24 cellular contexts compared by ENCODE assay signal in the genomic region with DNA sequence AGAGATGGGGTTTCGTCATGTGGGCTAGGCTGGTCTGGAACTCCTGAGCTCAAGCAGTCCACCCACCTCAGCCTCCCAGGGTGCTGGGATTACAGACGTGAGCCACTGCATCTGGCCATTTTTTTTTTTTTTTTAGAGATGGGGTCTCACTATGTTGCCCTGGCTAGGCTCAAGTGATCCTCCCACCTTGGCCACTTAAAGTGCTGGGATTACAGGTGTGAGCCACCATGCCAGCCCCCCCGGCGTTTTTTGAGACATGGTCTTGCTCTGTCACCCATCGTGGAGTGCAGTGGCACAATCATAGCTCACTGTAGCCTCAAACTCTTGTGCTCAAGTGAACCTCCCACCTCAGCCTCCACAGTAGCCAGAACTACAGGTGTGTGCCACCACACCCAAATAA. TPM values are rescaled to one million over a fixed set of nuclear protein-coding genes. Genes with fewer than 3 reads are reported as not detected.
A peak's percentile ranks its signal among the peaks of the same experiment; 100 is the strongest.
DNase-seq lines count a peak whose midpoint lies in the region; ATAC-seq and TF ChIP-seq lines count a peak whose summit lies in the region.
"Had no signal": no experiment of that assay in that cellular context is flagged by ENCODE, and none has a peak within 500 bp of the region (broad histone marks: within the 10 kb centered on the region; RNA-seq: fewer than 3 reads in every experiment).

No MANE protein-coding gene starts in this region.

- WGBS in heart left ventricle, 4 donors, result 91 to 95% (median 93%) methylated on average over 5 of the region's 5 CpGs

- H3K27ac ChIP-seq in right atrium auricular region (no peak overlapping the region), heart left ventricle (no peak overlapping the region)
- H3K27ac ChIP-seq: 22Rv1; BLaER1 treated with 17β-estradiol and CSF1 and Interleukin-3, amounts not matched to agents 10 nM and 100 nM had no signal

- TF ChIP-seq POLR2A in heart left ventricle (IDR thresholded peaks at IDR 0.05), result no peak

- peak; percentile 26 for DNase-seq in activated CD8-positive, alpha-beta memory T cell treated with anti-CD3 and anti-CD28 coated beads for 24 hours
- DNase-seq in activated CD8-positive, alpha-beta memory T cell treated with anti-CD3 and anti-CD28 coated beads, Interleukin-2, amount 50 U/mL, for 48 hours, result no peak
- DNase-seq in right atrium auricular region (ENCODE audit: low spot score), result peak; percentile 47
- no peak for DNase-seq in heart left ventricle
- peak; percentile 51 for DNase-seq in mesenteric fat pad (ENCODE audit: low spot score)
- DNase-seq in AG20443 (ENCODE audit: low spot score), result no peak
- no peak for DNase-seq in HuH-7 (ENCODE audit: low spot score)
- DNase-seq: AML-193; BE2C; CD4-positive, alpha-beta T cell; CD8-positive, alpha-beta memory T cell; DMS 273 treated with DMSO at 0.1 percent for 48 hours; DMS79; EL; GDM1; H9; HFFc6 had no signal

- TF ChIP-seq CTCF in right atrium auricular region (IDR thresholded peaks at IDR 0.05), result no peak
- TF ChIP-seq CTCF in heart left ventricle (IDR thresholded peaks at IDR 0.05), result no peak

- ATAC-seq in heart left ventricle, result no peak
- ATAC-seq in GM19463 (IDR thresholded peaks at IDR 0.05; ENCODE audit: unreplicated experiment), result no peak
- ATAC-seq: GM12878, GM23338, HCT116 had no signal

- H3K4me1 ChIP-seq in right atrium auricular region (no peaks in the 10 kb centered on the region), heart left ventricle (no peaks in the 10 kb centered on the region)
- H3K4me1 ChIP-seq: BE2C had no signal

- no peak overlapping the region for H3K4me3 ChIP-seq in right atrium auricular region
- H3K4me3 ChIP-seq in heart left ventricle, result no peak overlapping the region
- H3K4me3 ChIP-seq: BLaER1 treated with 17β-estradiol and CSF1 and Interleukin-3, amounts not matched to agents 10 nM and 100 nM; GM12878; GM23338 had no signal

- intact Hi-C loops in heart left ventricle (cut with DNase I), result no loop called here

- H3K27me3 ChIP-seq in right atrium auricular region (no peaks in the 10 kb centered on the region), heart left ventricle (no peaks in the 10 kb centered on the region)
- H3K27me3 ChIP-seq: BE2C; BLaER1 treated with 17β-estradiol and CSF1 and Interleukin-3, amounts not matched to agents 10 nM and 100 nM had no signal

- H3K36me3 ChIP-seq in right atrium auricular region (no peaks in the 10 kb centered on the region), heart left ventricle (no peaks in the 10 kb centered on the region)
- H3K36me3 ChIP-seq: BE2C; BLaER1 treated with 17β-estradiol and CSF1 and Interleukin-3, amounts not matched to agents 10 nM and 100 nM had no signal

- H3K9me3 ChIP-seq in right atrium auricular region (no peaks in the 10 kb centered on the region), heart left ventricle (no peaks in the 10 kb centered on the region)
- H3K9me3 ChIP-seq: BE2C; BLaER1 treated with 17β-estradiol and CSF1 and Interleukin-3, amounts not matched to agents 10 nM and 100 nM had no signal

RNA-seq across cellular contexts. Expression of a gene that starts 16.5 kb away (rescaled TPM):
- total RNA-seq in right atrium auricular region (10 to 100 TPM; 16.5 to 23.4 TPM), heart left ventricle (10 to 100 TPM; 10.9 to 29.5 (median 12.6) TPM), mesenteric fat pad (19.2 TPM)
- polyA plus RNA-seq in heart left ventricle, result 10 to 100 TPM; 17.2 to 18.8 TPM

RNA-seq across cellular contexts. Expression of a gene that starts 16.8 kb away (rescaled TPM):
- total RNA-seq in right atrium auricular region, result 100 to 1,000 TPM; 153 to 179 TPM
- total RNA-seq in heart left ventricle, result 100 to 1,000 TPM; 103 to 202 (median 138) TPM
- polyA plus RNA-seq in heart left ventricle, result 100 to 1,000 TPM in 1 of 2 donors, 10 to 100 TPM in 1; 94.3 to 138 TPM
- 191 TPM for total RNA-seq in mesenteric fat pad

RNA-seq across cellular contexts. Expression of a gene that starts 45.6 kb away (rescaled TPM):
- under 1 TPM; 0.33 to 0.51 TPM for total RNA-seq in right atrium auricular region
- 1 to 10 TPM in 2 of 9 donors, under 1 TPM in 6, not detected in 1; 0.16 to 1.5 (median 0.32) TPM for total RNA-seq in heart left ventricle
- polyA plus RNA-seq in heart left ventricle, result under 1 TPM in 1 of 2 donors, not detected in 1; 0.43 TPM
- total RNA-seq in mesenteric fat pad, result 1.4 TPM
- total RNA-seq: CD4-positive, alpha-beta T cell; CD8-positive, alpha-beta memory T cell; HFFc6 had no signal
- polyA plus RNA-seq: CD14-positive monocyte had no signal

RNA-seq across cellular contexts. Expression of a gene that starts 55.2 kb away (rescaled TPM):
- total RNA-seq in right atrium auricular region (10 to 100 TPM; 19.4 to 28.0 TPM), heart left ventricle (10 to 100 TPM; 12.0 to 46.6 (median 16.8) TPM), mesenteric fat pad (36.2 TPM)
- polyA plus RNA-seq in heart left ventricle, result 10 to 100 TPM; 18.0 to 48.3 TPM

Comparison
In these comparisons a context has a peak if more than half of its experiments do, and no peak if none do; other contexts are left out.
1. DNase-seq: peak in activated CD8-positive, alpha-beta memory T cell treated with anti-CD3 and anti-CD28 coated beads for 24 hours (single experiment), right atrium auricular region (single experiment) and mesenteric fat pad (single experiment); none in activated CD8-positive, alpha-beta memory T cell treated with anti-CD3 and anti-CD28 coated beads, Interleukin-2, amount 50 U/mL, for 48 hours (single experiment), heart left ventricle (0 of 5), AG20443 (single experiment) and HuH-7 (single experiment).